19 cellular contexts compared by ENCODE assay signal in the genomic region with DNA sequence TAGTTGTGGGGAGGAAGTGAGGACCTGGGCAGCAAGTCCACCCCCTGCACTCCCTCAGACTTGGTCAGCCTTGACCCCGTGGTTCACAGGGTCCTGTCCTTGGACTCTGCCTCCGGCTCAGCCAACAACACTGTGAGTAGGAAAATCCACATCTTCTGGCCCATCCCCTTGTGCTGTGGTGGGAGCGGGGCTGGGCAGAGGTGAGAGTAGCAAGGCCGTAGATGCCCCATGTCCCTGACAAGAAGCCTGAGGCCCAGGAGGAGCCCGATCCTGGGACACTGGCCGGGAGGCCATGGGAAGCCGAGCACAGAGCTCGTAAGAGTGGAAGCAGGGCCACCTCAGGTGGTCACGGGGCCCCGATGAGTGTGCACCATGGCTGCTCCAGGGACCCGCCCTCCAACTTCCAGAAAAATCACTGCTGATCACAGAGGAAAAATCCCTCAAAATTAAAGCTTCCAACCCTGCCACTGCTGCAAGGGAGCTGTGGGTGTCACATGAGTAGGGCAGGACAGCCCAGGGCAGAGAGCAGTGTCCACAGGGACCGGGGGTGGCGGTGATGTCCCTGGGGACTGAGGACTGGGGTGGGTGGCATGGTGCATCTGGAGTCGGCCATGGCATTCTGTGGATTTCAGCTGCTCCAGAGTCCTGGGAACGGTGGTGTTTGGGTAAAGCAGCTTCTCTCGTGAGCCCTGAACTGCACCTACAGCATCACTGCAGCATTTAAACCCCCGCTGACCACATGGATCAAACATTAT.
DNase-seq lines count a peak whose midpoint lies in the region; ATAC-seq lines count a peak whose summit lies in the region.
"Had no signal": no experiment of that assay in that cellular context is flagged by ENCODE, and none has a peak within 500 bp of the region (broad histone marks: within the 10 kb centered on the region; RNA-seq: fewer than 3 reads in every experiment).

No MANE protein-coding gene starts in this region.

- H3K4me1 ChIP-seq in aorta (ENCODE audit: control insufficient read depth in 1 of 2, insufficient read depth in 2 of 2, low read length in 2 of 2), result no peaks in the 10 kb centered on the region
- H3K4me1 ChIP-seq: SJSA1 had no signal

- H3K36me3 ChIP-seq in aorta (ENCODE audit: control insufficient read depth in 1 of 2, insufficient read depth in 2 of 2, low read length in 1 of 2), result no peaks in the 10 kb centered on the region
- H3K36me3 ChIP-seq: SJSA1 had no signal

- intact Hi-C loops in posterior vena cava (cut with DNase I) (no loop called here), aorta (cut with DNase I) (no loop called here)

- no peaks in the 10 kb centered on the region for H3K27me3 ChIP-seq in aorta (ENCODE audit: control insufficient read depth in 1 of 2, insufficient read depth in 2 of 2, low read length in 1 of 2)
- H3K27me3 ChIP-seq: SJSA1 had no signal

- no peak for ATAC-seq in aorta (ENCODE audit: low FRiP score)
- ATAC-seq: right cardiac atrium; stimulated activated effector memory CD8-positive, alpha-beta T cell treated with anti-CD3 and anti-CD28 coated beads, Interleukin-12 subunit alpha, Interleukin-12 subunit beta, amount 100 ng/mL, for 72 hours; T-helper 17 cell had no signal

- no peak overlapping the region for H3K27ac ChIP-seq in aorta (ENCODE audit: low read depth in 1 of 2, low read length in 2 of 2)
- H3K27ac ChIP-seq: SJSA1 had no signal

- WGBS in aorta, 2 donors, result 94 to 95% methylated on average over 17 of the region's 17 CpGs

- no peaks in the 10 kb centered on the region for H3K9me3 ChIP-seq in aorta (ENCODE audit: control insufficient read depth, low read length)

- no peak overlapping the region for H3K4me3 ChIP-seq in aorta (ENCODE audit: low read length in 2 of 2)
- H3K4me3 ChIP-seq: SJSA1 had no signal

- peak; percentile 2 for DNase-seq in stimulated activated CD4-positive, alpha-beta T cell treated with anti-CD3 and anti-CD28 coated beads, Interleukin-4, amount 100 ng/mL, for 24 hours
- DNase-seq in stimulated activated CD4-positive, alpha-beta T cell treated with anti-CD3 and anti-CD28 coated beads, Interleukin-15, amount 100 ng/mL, for 24 hours, result no peak
- DNase-seq in islet precursor cell, result peak; percentile 23
- peak; percentile 67 for DNase-seq in posterior vena cava (ENCODE audit: low spot score)
- DNase-seq in aorta, result peak; percentile 36 to 66
- no peak for DNase-seq in SHP77 (lab: John Stamatoyannopoulos, UW)
- no peak for DNase-seq in stimulated activated naive CD4-positive, alpha-beta T cell (lab: John Stamatoyannopoulos, UW)
- DNase-seq in C1 segment of cervical spinal cord (lab: John Stamatoyannopoulos, UW), result no peak
- DNase-seq: activated CD4-positive, alpha-beta T cell treated with anti-CD3 and anti-CD28 coated beads, Interleukin-2, amount 10 ng/mL, durations not matched to agents 7 days and 5 days; cerebellar nuclear complex; DMS53; KG1; MV-4-11; NCI-H2029; OCI-M1; T-helper 17 cell had no signal

Comparison
In these comparisons a context has a peak if more than half of its experiments do, and no peak if none do; other contexts are left out.
1. DNase-seq: peak in stimulated activated CD4-positive, alpha-beta T cell treated with anti-CD3 and anti-CD28 coated beads, Interleukin-4, amount 100 ng/mL, for 24 hours (single experiment), islet precursor cell (single experiment), posterior vena cava (single experiment) and aorta (2 of 2); none in stimulated activated CD4-positive, alpha-beta T cell treated with anti-CD3 and anti-CD28 coated beads, Interleukin-15, amount 100 ng/mL, for 24 hours (single experiment), SHP77 (0 of 2), stimulated activated naive CD4-positive, alpha-beta T cell (0 of 6) and C1 segment of cervical spinal cord (0 of 14).